ENCODE assay signal across 8 cellular contexts in the genomic region with DNA sequence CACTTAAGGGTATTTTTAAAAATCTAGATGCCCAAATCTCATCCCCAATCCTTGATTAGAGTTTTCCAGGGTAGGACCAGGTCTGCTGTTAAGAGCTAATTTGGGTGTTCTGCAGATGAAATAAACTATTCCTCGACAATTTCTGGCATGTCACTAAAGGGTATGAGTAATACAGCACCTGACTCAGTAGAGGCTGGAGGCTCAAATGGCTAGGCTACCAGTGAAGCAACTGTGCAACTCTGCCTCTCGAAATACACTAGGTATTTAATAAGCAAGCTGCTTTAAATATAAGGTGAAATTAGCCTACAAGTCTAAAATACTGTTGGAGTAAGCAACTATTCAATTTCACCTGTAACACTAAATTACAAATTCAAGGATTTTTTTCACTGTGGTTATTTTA. TPM values are rescaled to one million over a fixed set of nuclear protein-coding genes. Genes with fewer than 3 reads are reported as not detected.
DNase-seq lines count a peak whose midpoint lies in the region; ATAC-seq and TF ChIP-seq lines count a peak whose summit lies in the region.

No MANE protein-coding gene starts in this region.

- POLR2A ChIA-PET in activated CD8-positive, alpha-beta T cell treated with anti-CD3 and anti-CD28 coated beads, Interleukin-2, amount 10 ng/mL, durations not matched to agents 7 days and 5 days (lab: Charles Lee) = no interaction called here

- CTCF ChIA-PET in activated naive CD4-positive, alpha-beta T cell treated with anti-CD3 and anti-CD28 coated beads, Interleukin-2, amount 10 ng/mL, durations not matched to agents 7 days and 5 days (lab: Charles Lee) = interaction anchor here (1.2 to 3.1 kb wide), 2 partner anchors 10 to 35 kb away, joined by 3 to 19 read pairs; no protein-coding TSS in a partner anchor
- CTCF ChIA-PET in activated CD8-positive, alpha-beta T cell treated with anti-CD3 and anti-CD28 coated beads, Interleukin-2, amount 10 ng/mL, durations not matched to agents 7 days and 5 days (lab: Charles Lee) = interaction anchor here (1.2 to 8.8 kb wide), 2 partner anchors 35 to 276 kb away, joined by 4 to 59 read pairs; no protein-coding TSS in a partner anchor

- no peaks in the 10 kb centered on the region for H3K27me3 ChIP-seq in iPS-18a (ENCODE audit: control insufficient read depth, insufficient read depth, low read length)
- H3K27me3 ChIP-seq in thoracic aorta (replicated peaks; ENCODE audit: insufficient read depth) = no peaks in the 10 kb centered on the region

- peaks cover 40% of the 10 kb centered on the region for H3K36me3 ChIP-seq in iPS-18a (ENCODE audit: control insufficient read depth, low read depth, low read length)
- H3K36me3 ChIP-seq in thoracic aorta = peaks cover 28% of the 10 kb centered on the region

- H3K27ac ChIP-seq in iPS-18a (ENCODE audit: low read length) = no peak overlapping the region
- no peak overlapping the region for H3K27ac ChIP-seq in thoracic aorta

- no peak for TF ChIP-seq CTCF in thoracic aorta (IDR thresholded peaks at IDR 0.05)

- no peaks in the 10 kb centered on the region for H3K27me3 Mint-ChIP-seq in activated naive CD4-positive, alpha-beta T cell treated with anti-CD3 and anti-CD28 coated beads, Interleukin-2, amount 10 ng/mL, durations not matched to agents 7 days and 5 days
- H3K27me3 Mint-ChIP-seq in activated CD8-positive, alpha-beta T cell treated with anti-CD3 and anti-CD28 coated beads, Interleukin-2, amount 10 ng/mL, durations not matched to agents 7 days and 5 days (ENCODE audit: low read depth) = peaks cover 3% of the 10 kb centered on the region

- no peak for ATAC-seq in activated naive CD4-positive, alpha-beta T cell treated with anti-CD3 and anti-CD28 coated beads, Interleukin-2, amount 50 U/mL, for 72 hours
- no peak for ATAC-seq in activated CD8-positive, alpha-beta T cell treated with anti-CD3 and anti-CD28 coated beads, Interleukin-2, amount 10 ng/mL, durations not matched to agents 7 days and 5 days
- ATAC-seq in thoracic aorta (ENCODE audit: insufficient number of reproducible peaks, low FRiP score, low read depth) = no peak
- no peak for ATAC-seq in GM18520 (IDR thresholded peaks at IDR 0.05; ENCODE audit: unreplicated experiment)

- peak overlapping the region; percentile 93 for H3K4me3 Mint-ChIP-seq in activated naive CD4-positive, alpha-beta T cell treated with anti-CD3 and anti-CD28 coated beads, Interleukin-2, amount 10 ng/mL, durations not matched to agents 7 days and 5 days
- H3K4me3 Mint-ChIP-seq in activated CD8-positive, alpha-beta T cell treated with anti-CD3 and anti-CD28 coated beads, Interleukin-2, amount 10 ng/mL, durations not matched to agents 7 days and 5 days = peak overlapping the region; percentile 97

- H3K9me3 ChIP-seq in iPS-18a (ENCODE audit: control insufficient read depth, low read depth, low read length) (no peaks in the 10 kb centered on the region), thoracic aorta (no peaks in the 10 kb centered on the region)

- H3K4me1 ChIP-seq in iPS-18a (ENCODE audit: control insufficient read depth, low read depth, low read length) (peaks cover 7% of the 10 kb centered on the region), thoracic aorta (ENCODE audit: control insufficient read depth in 1 of 2, low read depth in 2 of 2) (peaks cover 13 to 21% of the 10 kb centered on the region in 2 donors)

- no peak overlapping the region for H3K9ac ChIP-seq in iPS-18a (ENCODE audit: low read length)

- H3K4me3 ChIP-seq in iPS-18a (ENCODE audit: low read length) (peak overlapping the region; percentile 95), thoracic aorta (peak overlapping the region; percentile 90)

- H3K27ac Mint-ChIP-seq in activated naive CD4-positive, alpha-beta T cell treated with anti-CD3 and anti-CD28 coated beads, Interleukin-2, amount 10 ng/mL, durations not matched to agents 7 days and 5 days = no peak overlapping the region
- H3K27ac Mint-ChIP-seq in activated naive CD4-positive, alpha-beta T cell treated with anti-CD3 and anti-CD28 coated beads, Interleukin-2, amount 50 U/mL, for 72 hours = peak overlapping the region in 1 of 2 donors; percentile 90
- H3K27ac Mint-ChIP-seq in activated CD8-positive, alpha-beta T cell treated with anti-CD3 and anti-CD28 coated beads, Interleukin-2, amount 10 ng/mL, durations not matched to agents 7 days and 5 days = no peak overlapping the region

- H3K4me1 Mint-ChIP-seq in activated naive CD4-positive, alpha-beta T cell treated with anti-CD3 and anti-CD28 coated beads, Interleukin-2, amount 10 ng/mL, durations not matched to agents 7 days and 5 days = peaks cover 37% of the 10 kb centered on the region
- H3K4me1 Mint-ChIP-seq in activated CD8-positive, alpha-beta T cell treated with anti-CD3 and anti-CD28 coated beads, Interleukin-2, amount 10 ng/mL, durations not matched to agents 7 days and 5 days (ENCODE audit: low read depth) = peaks cover 36% of the 10 kb centered on the region

- no peaks in the 10 kb centered on the region for H3K9me3 Mint-ChIP-seq in activated naive CD4-positive, alpha-beta T cell treated with anti-CD3 and anti-CD28 coated beads, Interleukin-2, amount 10 ng/mL, durations not matched to agents 7 days and 5 days
- no peaks in the 10 kb centered on the region for H3K9me3 Mint-ChIP-seq in activated naive CD4-positive, alpha-beta T cell treated with anti-CD3 and anti-CD28 coated beads, Interleukin-2, amount 50 U/mL, for 72 hours
- no peaks in the 10 kb centered on the region for H3K9me3 Mint-ChIP-seq in activated CD8-positive, alpha-beta T cell treated with anti-CD3 and anti-CD28 coated beads, Interleukin-2, amount 10 ng/mL, durations not matched to agents 7 days and 5 days (ENCODE audit: insufficient read depth)

- no peak for DNase-seq in activated naive CD4-positive, alpha-beta T cell treated with anti-CD3 and anti-CD28 coated beads, Interleukin-2, amount 10 ng/mL, durations not matched to agents 7 days and 5 days
- no peak for DNase-seq in activated naive CD4-positive, alpha-beta T cell treated with anti-CD3 and anti-CD28 coated beads, Interleukin-2, amount 50 U/mL, for 72 hours (ENCODE audit: low spot score in 2 of 2)
- DNase-seq in activated CD8-positive, alpha-beta T cell treated with anti-CD3 and anti-CD28 coated beads, Interleukin-2, amount 10 ng/mL, durations not matched to agents 7 days and 5 days = no peak
- DNase-seq in thoracic aorta (ENCODE audit: low spot score) (no peak), HK-2 (ENCODE audit: unreplicated experiment) (no peak), DMS153 treated with DMSO at 0.1 percent for 48 hours (lab: John Stamatoyannopoulos, UW; ENCODE audit: unreplicated experiment) (no peak)

- H3K36me3 Mint-ChIP-seq in activated naive CD4-positive, alpha-beta T cell treated with anti-CD3 and anti-CD28 coated beads, Interleukin-2, amount 10 ng/mL, durations not matched to agents 7 days and 5 days = peaks cover 30% of the 10 kb centered on the region
- peaks cover 26 to 36% of the 10 kb centered on the region in 2 donors for H3K36me3 Mint-ChIP-seq in activated naive CD4-positive, alpha-beta T cell treated with anti-CD3 and anti-CD28 coated beads, Interleukin-2, amount 50 U/mL, for 72 hours
- peaks cover 32% of the 10 kb centered on the region for H3K36me3 Mint-ChIP-seq in activated CD8-positive, alpha-beta T cell treated with anti-CD3 and anti-CD28 coated beads, Interleukin-2, amount 10 ng/mL, durations not matched to agents 7 days and 5 days (ENCODE audit: low read depth)

RNA-seq across cellular contexts. Expression of gene RNF6, which starts 1.5 kb away (rescaled TPM):
- 10 to 100 TPM; 32.7 to 35.1 TPM for total RNA-seq in activated naive CD4-positive, alpha-beta T cell treated with anti-CD3 and anti-CD28 coated beads, Interleukin-2, amount 50 U/mL, for 72 hours
- total RNA-seq in activated CD8-positive, alpha-beta T cell treated with anti-CD3 and anti-CD28 coated beads, Interleukin-2, amount 10 ng/mL, durations not matched to agents 7 days and 5 days = 10 to 100 TPM; 34.2 to 35.7 TPM
- 10 to 100 TPM; 22.6 to 23.6 TPM for total RNA-seq in thoracic aorta

RNA-seq across cellular contexts. Expression of gene CDK8, which starts 33.4 kb away (rescaled TPM):
- 10 to 100 TPM; 16.5 to 16.9 TPM for total RNA-seq in activated naive CD4-positive, alpha-beta T cell treated with anti-CD3 and anti-CD28 coated beads, Interleukin-2, amount 50 U/mL, for 72 hours
- total RNA-seq in activated CD8-positive, alpha-beta T cell treated with anti-CD3 and anti-CD28 coated beads, Interleukin-2, amount 10 ng/mL, durations not matched to agents 7 days and 5 days = 10 to 100 TPM; 14.7 to 15.7 TPM
- 10 to 100 TPM in 1 of 2 donors, 1 to 10 TPM in 1; 5.8 to 11.2 TPM for total RNA-seq in thoracic aorta
